10 cellular contexts compared by ENCODE assay signal in genomic region chr19:36245210-36246005, GRCh38. TPM values are rescaled to one million over a fixed set of nuclear protein-coding genes. Genes with fewer than 3 reads are reported as not detected.
DNase-seq lines count a peak whose midpoint lies in the region; ATAC-seq, FAIRE-seq and TF ChIP-seq lines count a peak whose summit lies in the region.
"Had no signal": no experiment of that assay in that cellular context is flagged by ENCODE, and none has a peak within 500 bp of the region (broad histone marks: within the 10 kb centered on the region; RNA-seq: fewer than 3 reads in every experiment).

No MANE protein-coding gene starts in this region.

- H3K4me3 ChIP-seq in SK-N-MC (peak overlapping the region; percentile 33), prostate gland (peak overlapping the region; percentile 2 to 19)

- no peak overlapping the region for H3K4me3 Mint-ChIP-seq in activated T-cell treated with anti-CD3 and anti-CD28 coated beads, Interleukin-2, amount 50 U/mL, for 72 hours
- H3K4me3 Mint-ChIP-seq in activated naive CD8-positive, alpha-beta T cell treated with anti-CD3 and anti-CD28 coated beads for 36 hours = no peak overlapping the region
- H3K4me3 Mint-ChIP-seq: dendritic cell treated with granulocyte-macrophage colony-stimulating factor and Interleukin-4, amounts not matched to agents 40 ng/mL and 50 ng/mL, for 4 days had no signal

- no peaks in the 10 kb centered on the region for H3K9me3 ChIP-seq in SK-N-MC (ENCODE audit: low read depth, low read length)
- no peaks in the 10 kb centered on the region for H3K9me3 ChIP-seq in prostate gland

- no peak for FAIRE-seq in RCC 7860 (lab: Jason Lieb, UNC)

- no peak overlapping the region for H3K27ac Mint-ChIP-seq in activated T-cell treated with anti-CD3 and anti-CD28 coated beads, Interleukin-2, amount 50 U/mL, for 72 hours
- no peak overlapping the region for H3K27ac Mint-ChIP-seq in activated naive CD8-positive, alpha-beta T cell treated with anti-CD3 and anti-CD28 coated beads for 36 hours
- H3K27ac Mint-ChIP-seq: dendritic cell treated with granulocyte-macrophage colony-stimulating factor and Interleukin-4, amounts not matched to agents 40 ng/mL and 50 ng/mL, for 4 days had no signal

- H3K36me3 Mint-ChIP-seq in activated T-cell treated with anti-CD3 and anti-CD28 coated beads, Interleukin-2, amount 50 U/mL, for 72 hours (ENCODE audit: insufficient read depth in 2 of 2) = peaks cover 17 to 28% of the 10 kb centered on the region in 2 donors
- peaks cover 21% of the 10 kb centered on the region for H3K36me3 Mint-ChIP-seq in activated naive CD8-positive, alpha-beta T cell treated with anti-CD3 and anti-CD28 coated beads for 36 hours

- H3K27me3 Mint-ChIP-seq in activated T-cell treated with anti-CD3 and anti-CD28 coated beads, Interleukin-2, amount 50 U/mL, for 72 hours (ENCODE audit: low read depth) = peaks cover 4% of the 10 kb centered on the region
- H3K27me3 Mint-ChIP-seq in activated naive CD8-positive, alpha-beta T cell treated with anti-CD3 and anti-CD28 coated beads for 36 hours = peaks cover 22% of the 10 kb centered on the region

- no peak overlapping the region for H3K9ac ChIP-seq in SK-N-MC (ENCODE audit: insufficient read length)

- H3K27ac ChIP-seq in SK-N-MC (no peak overlapping the region), prostate gland (no peak overlapping the region)

- H3K9me3 Mint-ChIP-seq in activated T-cell treated with anti-CD3 and anti-CD28 coated beads, Interleukin-2, amount 50 U/mL, for 72 hours = peaks cover 14 to 23% of the 10 kb centered on the region in 2 donors
- peaks cover 41% of the 10 kb centered on the region for H3K9me3 Mint-ChIP-seq in activated naive CD8-positive, alpha-beta T cell treated with anti-CD3 and anti-CD28 coated beads for 36 hours

- H3K36me3 ChIP-seq in SK-N-MC (ENCODE audit: insufficient read depth, low read length) = no peaks in the 10 kb centered on the region
- no peaks in the 10 kb centered on the region for H3K36me3 ChIP-seq in prostate gland

- TF ChIP-seq POLR2A in prostate gland (IDR thresholded peaks at IDR 0.05) = no peak

- intact Hi-C loops in left cardiac atrium (cut with DNase I) = no loop called here
- intact Hi-C loops in prostate gland (cut with DNase I) = no loop called here

- DNase-seq in DMS 273 treated with DMSO at 0.1 percent for 48 hours (lab: John Stamatoyannopoulos, UW) = peak; percentile 33
- DNase-seq in SK-N-MC (ENCODE audit: low read depth, low spot score) = no peak
- no peak for DNase-seq in left cardiac atrium
- no peak for DNase-seq in prostate gland (ENCODE audit: low spot score)
- DNase-seq in activated T-cell treated with anti-CD3 and anti-CD28 coated beads, Interleukin-2, amount 50 U/mL, for 72 hours = no peak
- DNase-seq in RCC 7860 (ENCODE audit: low spot score) = no peak
- no peak for DNase-seq in activated naive CD8-positive, alpha-beta T cell treated with anti-CD3 and anti-CD28 coated beads for 36 hours
- no peak for DNase-seq in GF-D8 (lab: John Stamatoyannopoulos, UW)
- DNase-seq: NCI-H2029 had no signal

- TF ChIP-seq CTCF in prostate gland (IDR thresholded peaks at IDR 0.05) = no peak

- H3K4me1 ChIP-seq in prostate gland (replicated peaks) = no peaks in the 10 kb centered on the region

- no peaks in the 10 kb centered on the region for H3K27me3 ChIP-seq in prostate gland (replicated peaks; ENCODE audit: insufficient read depth)

- no peaks in the 10 kb centered on the region for H3K4me1 Mint-ChIP-seq in activated T-cell treated with anti-CD3 and anti-CD28 coated beads, Interleukin-2, amount 50 U/mL, for 72 hours (ENCODE audit: low read depth)
- no peaks in the 10 kb centered on the region for H3K4me1 Mint-ChIP-seq in activated naive CD8-positive, alpha-beta T cell treated with anti-CD3 and anti-CD28 coated beads for 36 hours

- peak; percentile 61 to 70 for ATAC-seq in left cardiac atrium
- ATAC-seq in activated T-cell treated with anti-CD3 and anti-CD28 coated beads, Interleukin-2, amount 50 U/mL, for 72 hours (replicated peaks in 1 of 2) = no peak

- 1% methylated on average over 63 of the region's 63 CpGs for WGBS in prostate gland

RNA-seq across cellular contexts. Expression of gene ZNF146, which starts 30.5 kb away (rescaled TPM):
- total RNA-seq in left cardiac atrium = 10 to 100 TPM; 28.0 to 48.6 TPM
- 10 to 100 TPM; 46.9 to 83.6 TPM for total RNA-seq in prostate gland
- 100 to 1,000 TPM; 115 to 121 TPM for total RNA-seq in activated T-cell treated with anti-CD3 and anti-CD28 coated beads, Interleukin-2, amount 50 U/mL, for 72 hours
- total RNA-seq in activated naive CD8-positive, alpha-beta T cell treated with anti-CD3 and anti-CD28 coated beads for 36 hours = 100 to 1,000 TPM; 116 to 120 TPM

RNA-seq across cellular contexts. Expression of gene ZNF565, which starts 30.9 kb away (rescaled TPM):
- total RNA-seq in left cardiac atrium = 1 to 10 TPM; 4.5 to 4.8 TPM
- total RNA-seq in prostate gland = 1 to 10 TPM; 3.6 to 6.4 TPM
- 1 to 10 TPM; 3.1 to 3.6 TPM for total RNA-seq in activated T-cell treated with anti-CD3 and anti-CD28 coated beads, Interleukin-2, amount 50 U/mL, for 72 hours
- total RNA-seq in activated naive CD8-positive, alpha-beta T cell treated with anti-CD3 and anti-CD28 coated beads for 36 hours = 1 to 10 TPM; 1.7 to 2.1 TPM

Comparison
In these comparisons a context has a peak if more than half of its experiments do, and no peak if none do; other contexts are left out.
1. ATAC-seq: peak in left cardiac atrium (2 of 2); none in activated T-cell treated with anti-CD3 and anti-CD28 coated beads, Interleukin-2, amount 50 U/mL, for 72 hours (0 of 2).